Comparison of ENCODE assay signal across 9 cellular contexts in the genomic region with DNA sequence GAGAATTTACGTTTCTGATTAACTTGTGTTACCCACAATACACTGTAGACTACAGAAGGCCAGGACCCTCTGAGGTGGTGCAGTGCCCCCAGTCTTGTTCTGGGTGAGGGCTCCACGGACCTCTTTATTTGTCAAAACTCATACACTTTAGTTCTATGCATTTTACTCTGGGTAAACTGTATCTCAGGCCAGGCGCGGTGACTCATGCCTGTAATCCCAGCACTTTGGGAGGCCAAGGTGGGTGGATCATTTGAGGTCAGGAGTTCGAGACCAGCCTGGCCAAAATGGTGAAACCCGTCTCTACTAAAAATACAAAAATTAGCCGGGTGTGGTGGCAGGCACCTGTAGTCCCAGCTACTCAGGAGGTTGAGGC. TPM values are rescaled to one million over a fixed set of nuclear protein-coding genes. Genes with fewer than 3 reads are reported as not detected.
DNase-seq lines count a peak whose midpoint lies in the region; ATAC-seq and TF ChIP-seq lines count a peak whose summit lies in the region.
"Not testable (repeated sequence)": the region's sequence is repeated elsewhere in the genome, so short reads cannot be mapped to it uniquely, and the experiment has no call there.
"Had no signal": no experiment of that assay in that cellular context is flagged by ENCODE, and none has a peak within 500 bp of the region (broad histone marks: within the 10 kb centered on the region; RNA-seq: fewer than 3 reads in every experiment).

No MANE protein-coding gene starts in this region.

- not testable (repeated sequence) for TF ChIP-seq POLR2A in IMR-90 (IDR thresholded peaks at IDR 0.05; ENCODE audit: low read depth, low read length)

- dilution Hi-C loops in IMR-90 (cut with HindIII; ENCODE audit: low sequenced_read_pairs, unreplicated experiment) = not testable (repeated sequence)

- H4K8ac ChIP-seq in IMR-90 (ENCODE audit: low read depth in 2 of 2, low read length in 2 of 2) = not testable (repeated sequence)
- H4K8ac ChIP-seq in trophoblast cell (ENCODE audit: low read depth, low read length) = peak overlapping the region; percentile 40

- H2BK5ac ChIP-seq in IMR-90 (ENCODE audit: low read depth, low read length, poor library complexity, severe bottlenecking); trophoblast cell (ENCODE audit: low read depth, low read length, poor library complexity): not testable (repeated sequence)

- not testable (repeated sequence) for H2BK120ac ChIP-seq in IMR-90 (ENCODE audit: low read depth, low read length)
- peak overlapping the region; percentile 64 for H2BK120ac ChIP-seq in trophoblast cell (ENCODE audit: insufficient read depth, low read length, poor library complexity)

- H2AFZ ChIP-seq in IMR-90 (replicated peaks; ENCODE audit: low read length, poor library complexity); trophoblast cell (ENCODE audit: insufficient read depth, low read length, poor library complexity): not testable (repeated sequence)

- not testable (repeated sequence) for H4K12ac ChIP-seq in trophoblast cell (ENCODE audit: low read depth, low read length)

- not testable (repeated sequence) for H3K9me3 ChIP-seq in IMR-90 (ENCODE audit: control insufficient read depth, insufficient read depth, low read length); trophoblast cell (ENCODE audit: insufficient read depth, low read depth, low read length)

- H3K56ac ChIP-seq in IMR-90 (ENCODE audit: extremely low read depth, insufficient read depth, low read length) = not testable (repeated sequence)

- not testable (repeated sequence) for H3K4me1 ChIP-seq in IMR-90 (ENCODE audit: control insufficient read depth, insufficient read depth, low read length)
- peaks cover 12 to 13% of the 10 kb centered on the region in 2 experiments for H3K4me1 ChIP-seq in trophoblast cell (ENCODE audit: control insufficient read depth in 1 of 2, insufficient read depth in 2 of 2, low read length in 2 of 2)

- not testable (repeated sequence) for H3K4ac ChIP-seq in IMR-90 (ENCODE audit: low read depth, low read length)
- H3K4ac ChIP-seq in trophoblast cell (ENCODE audit: low read depth, low read length) = peak overlapping the region; percentile 13

- H3K23ac ChIP-seq in IMR-90 (ENCODE audit: low read depth, low read length); trophoblast cell (ENCODE audit: low read length): not testable (repeated sequence)

- not testable (repeated sequence) for H3K36me3 Mint-ChIP-seq in Calu3 (ENCODE audit: insufficient read depth, unreplicated experiment); nephron (ENCODE audit: low read depth)

- H3K9ac ChIP-seq in IMR-90 (ENCODE audit: low read depth, low read length); trophoblast cell (ENCODE audit: low read length): not testable (repeated sequence)

- H2BK15ac ChIP-seq in IMR-90 (ENCODE audit: low read depth, low read length) = not testable (repeated sequence)

- H2AK9ac ChIP-seq in IMR-90 (replicated peaks; ENCODE audit: low read depth, low read length, poor library complexity) = peak overlapping the region; percentile 88

- H4K91ac ChIP-seq in IMR-90 (ENCODE audit: insufficient read depth, low read depth, low read length) = not testable (repeated sequence)
- H4K91ac ChIP-seq in trophoblast cell (ENCODE audit: low read depth, low read length) = peak overlapping the region; percentile 87

- H3K18ac ChIP-seq in IMR-90 (ENCODE audit: low read depth, low read length); trophoblast cell (ENCODE audit: low read length): not testable (repeated sequence)

- H3K36me3 ChIP-seq in IMR-90 (ENCODE audit: control insufficient read depth, insufficient read depth, low read length); trophoblast cell (ENCODE audit: control insufficient read depth in 1 of 2, insufficient read depth in 2 of 2, low read length in 2 of 2): not testable (repeated sequence)

- not testable (repeated sequence) for H3K4me3 ChIP-seq in IMR-90 (ENCODE audit: insufficient read depth, low read depth, low read length); trophoblast cell (ENCODE audit: low read depth, low read length)
- peak overlapping the region in 3 of 59 donors; percentile 2 to 29 (median 17) for H3K4me3 ChIP-seq in dorsolateral prefrontal cortex

- peak overlapping the region; percentile 76 for H3K27ac Mint-ChIP-seq in Calu3 (ENCODE audit: unreplicated experiment)
- H3K27ac Mint-ChIP-seq in nephron = peak overlapping the region in 2 of 3 experiments; percentile 66 to 69

- in situ Hi-C loops in IMR-90 (cut with MboI; ENCODE audit: low sequenced_read_pairs) = not testable (repeated sequence)

- H2BK20ac ChIP-seq in IMR-90 (ENCODE audit: low read depth, low read length) = not testable (repeated sequence)

- H2BK12ac ChIP-seq in trophoblast cell (ENCODE audit: low read length) = peak overlapping the region; percentile 28

- H3K27ac ChIP-seq in IMR-90 (ENCODE audit: insufficient read depth, low read length); trophoblast cell (ENCODE audit: low read depth, low read length): not testable (repeated sequence)
- peak overlapping the region; percentile 96 for H3K27ac ChIP-seq in angular gyrus (ENCODE audit: low read depth, low read length)
- H3K27ac ChIP-seq in dorsolateral prefrontal cortex = peak overlapping the region; percentile 65 to 100 (median 98)
- peak overlapping the region; percentile 96 for H3K27ac ChIP-seq in layer of hippocampus (ENCODE audit: low read depth, low read length)

- not testable (repeated sequence) for H4K5ac ChIP-seq in IMR-90 (ENCODE audit: low read depth, low read length)

- CTCF ChIA-PET in Calu3 (lab: Charles Lee) = interaction anchor here (0.7 to 2.3 kb wide), 14 partner anchors 9 to 529 kb away, joined by 3 to 47 read pairs (median 6); a partner anchor contains a TSS
- CTCF ChIA-PET in IMR-90 (lab: Yijun Ruan, JAX) = interaction anchor here (1.2 to 1.4 kb wide), 2 partner anchors 14 to 42 kb away, joined by 4 to 6 read pairs; no protein-coding TSS in a partner anchor

- H3K4me1 Mint-ChIP-seq in Calu3 (ENCODE audit: low read depth, unreplicated experiment) (peaks cover 22% of the 10 kb centered on the region), nephron (peaks cover 12% of the 10 kb centered on the region)

- ATAC-seq in IMR-90 (ENCODE audit: low read depth) = peak; percentile 25; the same call in 1 of the 2 replicates

- BruUV-seq in Calu3 (replicated peaks; lab: Mats Ljungman, UMichigan); IMR-90 (replicated peaks; lab: Mats Ljungman, UMichigan): not testable (repeated sequence)

- H3K4me2 ChIP-seq in IMR-90 (ENCODE audit: low read depth, low read length); trophoblast cell (ENCODE audit: low read length): not testable (repeated sequence)

- intact Hi-C loops in Calu3 (cut with micrococcal nuclease; ENCODE audit: unreplicated experiment) = loop anchor here (2.0 to 5.0 kb wide), 2 partner anchors 14 to 41 kb away; no protein-coding TSS in a partner anchor
- intact Hi-C loops in IMR-90 (cut with micrococcal nuclease) = not testable (repeated sequence)
- intact Hi-C loops in dorsolateral prefrontal cortex (cut with DNase I) = loop anchor here (1.0 kb wide), 2 partner anchors 13 to 15 kb away; no protein-coding TSS in a partner anchor

- not testable (repeated sequence) for H3K79me2 ChIP-seq in trophoblast cell (ENCODE audit: control insufficient read depth, insufficient read depth, low read length, poor library complexity)

- H3K4me3 Mint-ChIP-seq in Calu3 (ENCODE audit: low read depth, unreplicated experiment) = peak overlapping the region; percentile 6
- H3K4me3 Mint-ChIP-seq in nephron = not testable (repeated sequence)

- not testable (repeated sequence) for DNase-seq in Calu3, IMR-90, dorsolateral prefrontal cortex, trophoblast cell
- DNase-seq in superior temporal gyrus (ENCODE audit: extremely low spot score) = peak; percentile 51

- H3K27me3 Mint-ChIP-seq in Calu3 (ENCODE audit: unreplicated experiment); nephron (ENCODE audit: low read depth): not testable (repeated sequence)

- not testable (repeated sequence) for TF ChIP-seq RAD21 in IMR-90 (IDR thresholded peaks at IDR 0.05; ENCODE audit: low read length)

- H3K27me3 ChIP-seq in IMR-90 (ENCODE audit: control insufficient read depth, insufficient read depth, low read length); dorsolateral prefrontal cortex; layer of hippocampus (ENCODE audit: control insufficient read depth, insufficient read depth, low read length); trophoblast cell (ENCODE audit: insufficient read depth, low read length): not testable (repeated sequence)

- not testable (repeated sequence) for H3K9me3 Mint-ChIP-seq in Calu3 (ENCODE audit: low read depth, unreplicated experiment); nephron

- H4K20me1 ChIP-seq in IMR-90 (ENCODE audit: insufficient read depth, low read length) = not testable (repeated sequence)

- not testable (repeated sequence) for H2AK5ac ChIP-seq in IMR-90 (ENCODE audit: low read depth, low read length)
- H2AK5ac ChIP-seq in trophoblast cell (ENCODE audit: low read length) = peak overlapping the region; percentile 76

- not testable (repeated sequence) for TF ChIP-seq CTCF in Calu3 (IDR thresholded peaks at IDR 0.05; ENCODE audit: unreplicated experiment); IMR-90 (conservative IDR thresholded peaks at IDR 0.05; ENCODE audit: low read depth, low read length); dorsolateral prefrontal cortex (IDR thresholded peaks at IDR 0.05 in 54 of 56, conservative IDR thresholded peaks at IDR 0.05 in 2 of 56; ENCODE audit: low read depth in 1 of 56, partially characterized antibody in 56 of 56); nephron (IDR thresholded peaks at IDR 0.05; ENCODE audit: unreplicated experiment in 3 of 3)

- not testable (repeated sequence) for H3K79me1 ChIP-seq in IMR-90 (ENCODE audit: low read depth in 1 of 2, low read length in 2 of 2); trophoblast cell (ENCODE audit: low read length)

- POLR2A ChIA-PET in IMR-90 (lab: Charles Lee; ENCODE audit: unreplicated experiment) = not testable (repeated sequence)

- H3K9me1 ChIP-seq in IMR-90 (ENCODE audit: insufficient read depth, low read length) = not testable (repeated sequence)

- H3K14ac ChIP-seq in IMR-90 (replicated peaks; ENCODE audit: low read depth, low read length) = not testable (repeated sequence)
- peak overlapping the region; percentile 24 for H3K14ac ChIP-seq in trophoblast cell (ENCODE audit: low read length)

- WGBS in IMR-90 (ENCODE audit: extremely low coverage in 2 of 2, insufficient read length in 1 of 2), 2 experiments = 17% methylated on average over 1 of the region's 7 CpGs; no CpG with 5 or more reads in 1 of the 2 experiments
- WGBS in trophoblast cell (ENCODE audit: extremely low coverage, insufficient coverage, insufficient read length) = no CpG with 5 or more reads among the region's 7 CpGs

RNA-seq across cellular contexts. Expression of a gene that starts 22.9 kb away (rescaled TPM):
- total RNA-seq in Calu3 (2022) (208 and 220 TPM in 2 replicates), IMR-90 (2012; rRNA removed) (16.8 and 20.0 TPM in 2 replicates), dorsolateral prefrontal cortex (100 to 1,000 TPM in 97 of 120 experiments, 10 to 100 TPM in 23; 69.5 to 290 (median 127) TPM)
- polyA plus RNA-seq in IMR-90 (2012; rRNA removed) = 62.1 and 76.2 TPM in 2 replicates
- polyA plus RNA-seq in IMR-90 (2012; cell fraction: cytosol; rRNA removed) = 39.3 and 68.1 TPM in 2 replicates
- polyA plus RNA-seq in IMR-90 (2012; cell fraction: nucleus; rRNA removed; ENCODE audit: low replicate concordance) = 179 and 366 TPM in 2 replicates
- 87.6 and 90.6 TPM in 2 replicates for polyA plus RNA-seq in trophoblast cell (2013)

RNA-seq across cellular contexts. Expression of a gene that starts 57.5 kb away (rescaled TPM):
- total RNA-seq in Calu3 (2022) (8.6 and 10.0 TPM in 2 replicates), IMR-90 (2012; rRNA removed) (1.8 and 2.5 TPM in 2 replicates), dorsolateral prefrontal cortex (10 to 100 TPM in 62 of 120 experiments, 1 to 10 TPM in 58; 4.2 to 28.9 (median 10.3) TPM)
- 3.9 and 5.2 TPM in 2 replicates for polyA plus RNA-seq in IMR-90 (2012; rRNA removed)
- polyA plus RNA-seq in IMR-90 (2012; cell fraction: cytosol; rRNA removed) = 5.9 and 6.5 TPM in 2 replicates
- polyA plus RNA-seq in IMR-90 (2012; cell fraction: nucleus; rRNA removed; ENCODE audit: low replicate concordance) = 28.6 and 32.1 TPM in 2 replicates
- polyA plus RNA-seq in trophoblast cell (2013) = 2.9 and 3.4 TPM in 2 replicates
- polyA plus RNA-seq: IgD-negative memory B cell had no signal
